In genomic region chr11:125373426-125374391, GRCh38 we compare ENCODE assay signal across 1 cellular context.
TF ChIP-seq lines count a peak whose summit lies in the region.

No MANE protein-coding gene starts in this region.

TF ChIP-seq in GM12878, 131 proteins besides CTCF, POLR2A, EP300 and RAD21 (continued from another document and continues in another):
- no peak for TF ChIP-seq BCL3 (IDR thresholded peaks at IDR 0.05; ENCODE audit: borderline replicate concordance, insufficient read depth, low read depth, low read length, poor library complexity, severe bottlenecking)
- no peak for TF ChIP-seq CHD1 (IDR thresholded peaks at IDR 0.05; ENCODE audit: low read depth, low read length)
- no peak for TF ChIP-seq BHLHE40 (IDR thresholded peaks at IDR 0.05; ENCODE audit: borderline replicate concordance in 1 of 2, low read depth in 2 of 2, low read length in 1 of 2)
- no peak for TF ChIP-seq TBL1XR1 (IDR thresholded peaks at IDR 0.05; ENCODE audit: low read depth, low read length)
- no peak for TF ChIP-seq FOXM1 (IDR thresholded peaks at IDR 0.05; ENCODE audit: low read depth, low read length)
- TF ChIP-seq POU2F2 (IDR thresholded peaks at IDR 0.05; ENCODE audit: borderline replicate concordance, low read depth, low read length) = no peak
- TF ChIP-seq, protein P1, sequence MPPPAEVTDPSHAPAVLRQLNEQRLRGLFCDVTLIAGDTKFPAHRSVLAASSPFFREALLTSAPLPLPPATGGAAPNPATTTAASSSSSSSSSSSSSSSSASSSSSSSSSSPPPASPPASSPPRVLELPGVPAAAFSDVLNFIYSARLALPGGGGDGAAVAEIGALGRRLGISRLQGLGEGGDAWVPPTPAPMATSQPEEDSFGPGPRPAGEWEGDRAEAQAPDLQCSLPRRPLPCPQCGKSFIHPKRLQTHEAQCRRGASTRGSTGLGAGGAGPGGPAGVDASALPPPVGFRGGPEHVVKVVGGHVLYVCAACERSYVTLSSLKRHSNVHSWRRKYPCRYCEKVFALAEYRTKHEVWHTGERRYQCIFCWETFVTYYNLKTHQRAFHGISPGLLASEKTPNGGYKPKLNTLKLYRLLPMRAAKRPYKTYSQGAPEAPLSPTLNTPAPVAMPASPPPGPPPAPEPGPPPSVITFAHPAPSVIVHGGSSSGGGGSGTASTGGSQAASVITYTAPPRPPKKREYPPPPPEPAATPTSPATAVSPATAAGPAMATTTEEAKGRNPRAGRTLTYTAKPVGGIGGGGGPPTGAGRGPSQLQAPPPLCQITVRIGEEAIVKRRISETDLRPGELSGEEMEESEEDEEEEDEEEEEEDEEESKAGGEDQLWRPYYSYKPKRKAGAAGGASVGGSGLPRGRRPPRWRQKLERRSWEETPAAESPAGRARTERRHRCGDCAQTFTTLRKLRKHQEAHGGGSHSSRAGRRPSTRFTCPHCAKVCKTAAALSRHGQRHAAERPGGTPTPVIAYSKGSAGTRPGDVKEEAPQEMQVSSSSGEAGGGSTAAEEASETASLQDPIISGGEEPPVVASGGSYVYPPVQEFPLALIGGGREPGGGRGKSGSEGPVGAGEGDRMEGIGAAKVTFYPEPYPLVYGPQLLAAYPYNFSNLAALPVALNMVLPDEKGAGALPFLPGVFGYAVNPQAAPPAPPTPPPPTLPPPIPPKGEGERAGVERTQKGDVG (CRISPR knock-in tag; IDR thresholded peaks at IDR 0.05) = no peak
- peak; percentile 47; the same call in 1 of the 2 replicates for TF ChIP-seq NBN (IDR thresholded peaks at IDR 0.05)
- no peak for TF ChIP-seq NRF1 (conservative IDR thresholded peaks at IDR 0.05; ENCODE audit: low read depth, low read length)
- no peak for TF ChIP-seq SUZ12 (IDR thresholded peaks at IDR 0.05; ENCODE audit: unreplicated experiment)
- TF ChIP-seq PML (IDR thresholded peaks at IDR 0.05; ENCODE audit: low read length) = no peak
- TF ChIP-seq SMC3 (IDR thresholded peaks at IDR 0.05; ENCODE audit: borderline replicate concordance, low read length) = no peak
- TF ChIP-seq EZH2 (IDR thresholded peaks at IDR 0.05; ENCODE audit: borderline replicate concordance, control insufficient read depth, low read depth, low read length) = no peak
- TF ChIP-seq, protein P2, sequence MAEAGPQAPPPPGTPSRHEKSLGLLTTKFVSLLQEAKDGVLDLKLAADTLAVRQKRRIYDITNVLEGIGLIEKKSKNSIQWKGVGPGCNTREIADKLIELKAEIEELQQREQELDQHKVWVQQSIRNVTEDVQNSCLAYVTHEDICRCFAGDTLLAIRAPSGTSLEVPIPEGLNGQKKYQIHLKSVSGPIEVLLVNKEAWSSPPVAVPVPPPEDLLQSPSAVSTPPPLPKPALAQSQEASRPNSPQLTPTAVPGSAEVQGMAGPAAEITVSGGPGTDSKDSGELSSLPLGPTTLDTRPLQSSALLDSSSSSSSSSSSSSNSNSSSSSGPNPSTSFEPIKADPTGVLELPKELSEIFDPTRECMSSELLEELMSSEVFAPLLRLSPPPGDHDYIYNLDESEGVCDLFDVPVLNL (IDR thresholded peaks at IDR 0.05; ENCODE audit: low read depth, low read length) = no peak
- TF ChIP-seq ZBTB11 (CRISPR knock-in tag; IDR thresholded peaks at IDR 0.05) = no peak
- no peak for TF ChIP-seq CEBPB (IDR thresholded peaks at IDR 0.05; ENCODE audit: borderline replicate concordance in 1 of 2, low read depth in 2 of 2, low read length in 2 of 2)
- TF ChIP-seq, protein P3, sequence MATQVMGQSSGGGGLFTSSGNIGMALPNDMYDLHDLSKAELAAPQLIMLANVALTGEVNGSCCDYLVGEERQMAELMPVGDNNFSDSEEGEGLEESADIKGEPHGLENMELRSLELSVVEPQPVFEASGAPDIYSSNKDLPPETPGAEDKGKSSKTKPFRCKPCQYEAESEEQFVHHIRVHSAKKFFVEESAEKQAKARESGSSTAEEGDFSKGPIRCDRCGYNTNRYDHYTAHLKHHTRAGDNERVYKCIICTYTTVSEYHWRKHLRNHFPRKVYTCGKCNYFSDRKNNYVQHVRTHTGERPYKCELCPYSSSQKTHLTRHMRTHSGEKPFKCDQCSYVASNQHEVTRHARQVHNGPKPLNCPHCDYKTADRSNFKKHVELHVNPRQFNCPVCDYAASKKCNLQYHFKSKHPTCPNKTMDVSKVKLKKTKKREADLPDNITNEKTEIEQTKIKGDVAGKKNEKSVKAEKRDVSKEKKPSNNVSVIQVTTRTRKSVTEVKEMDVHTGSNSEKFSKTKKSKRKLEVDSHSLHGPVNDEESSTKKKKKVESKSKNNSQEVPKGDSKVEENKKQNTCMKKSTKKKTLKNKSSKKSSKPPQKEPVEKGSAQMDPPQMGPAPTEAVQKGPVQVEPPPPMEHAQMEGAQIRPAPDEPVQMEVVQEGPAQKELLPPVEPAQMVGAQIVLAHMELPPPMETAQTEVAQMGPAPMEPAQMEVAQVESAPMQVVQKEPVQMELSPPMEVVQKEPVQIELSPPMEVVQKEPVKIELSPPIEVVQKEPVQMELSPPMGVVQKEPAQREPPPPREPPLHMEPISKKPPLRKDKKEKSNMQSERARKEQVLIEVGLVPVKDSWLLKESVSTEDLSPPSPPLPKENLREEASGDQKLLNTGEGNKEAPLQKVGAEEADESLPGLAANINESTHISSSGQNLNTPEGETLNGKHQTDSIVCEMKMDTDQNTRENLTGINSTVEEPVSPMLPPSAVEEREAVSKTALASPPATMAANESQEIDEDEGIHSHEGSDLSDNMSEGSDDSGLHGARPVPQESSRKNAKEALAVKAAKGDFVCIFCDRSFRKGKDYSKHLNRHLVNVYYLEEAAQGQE (IDR thresholded peaks at IDR 0.05; ENCODE audit: low read depth, low read length) = no peak
- no peak for TF ChIP-seq CREM (IDR thresholded peaks at IDR 0.05; ENCODE audit: low read depth)
- no peak for TF ChIP-seq JUNB (IDR thresholded peaks at IDR 0.05)
- TF ChIP-seq ESRRA (IDR thresholded peaks at IDR 0.05; ENCODE audit: low read length) = no peak
- peak; percentile 100 for TF ChIP-seq GATAD2B (conservative IDR thresholded peaks at IDR 0.05; ENCODE audit: low read depth)
- TF ChIP-seq ATF2 (IDR thresholded peaks at IDR 0.05; ENCODE audit: low read length) = no peak; the same call in 1 of the 2 replicates
- no peak for TF ChIP-seq MXI1 (IDR thresholded peaks at IDR 0.05; ENCODE audit: low read depth, low read length)
- TF ChIP-seq, protein P4, sequence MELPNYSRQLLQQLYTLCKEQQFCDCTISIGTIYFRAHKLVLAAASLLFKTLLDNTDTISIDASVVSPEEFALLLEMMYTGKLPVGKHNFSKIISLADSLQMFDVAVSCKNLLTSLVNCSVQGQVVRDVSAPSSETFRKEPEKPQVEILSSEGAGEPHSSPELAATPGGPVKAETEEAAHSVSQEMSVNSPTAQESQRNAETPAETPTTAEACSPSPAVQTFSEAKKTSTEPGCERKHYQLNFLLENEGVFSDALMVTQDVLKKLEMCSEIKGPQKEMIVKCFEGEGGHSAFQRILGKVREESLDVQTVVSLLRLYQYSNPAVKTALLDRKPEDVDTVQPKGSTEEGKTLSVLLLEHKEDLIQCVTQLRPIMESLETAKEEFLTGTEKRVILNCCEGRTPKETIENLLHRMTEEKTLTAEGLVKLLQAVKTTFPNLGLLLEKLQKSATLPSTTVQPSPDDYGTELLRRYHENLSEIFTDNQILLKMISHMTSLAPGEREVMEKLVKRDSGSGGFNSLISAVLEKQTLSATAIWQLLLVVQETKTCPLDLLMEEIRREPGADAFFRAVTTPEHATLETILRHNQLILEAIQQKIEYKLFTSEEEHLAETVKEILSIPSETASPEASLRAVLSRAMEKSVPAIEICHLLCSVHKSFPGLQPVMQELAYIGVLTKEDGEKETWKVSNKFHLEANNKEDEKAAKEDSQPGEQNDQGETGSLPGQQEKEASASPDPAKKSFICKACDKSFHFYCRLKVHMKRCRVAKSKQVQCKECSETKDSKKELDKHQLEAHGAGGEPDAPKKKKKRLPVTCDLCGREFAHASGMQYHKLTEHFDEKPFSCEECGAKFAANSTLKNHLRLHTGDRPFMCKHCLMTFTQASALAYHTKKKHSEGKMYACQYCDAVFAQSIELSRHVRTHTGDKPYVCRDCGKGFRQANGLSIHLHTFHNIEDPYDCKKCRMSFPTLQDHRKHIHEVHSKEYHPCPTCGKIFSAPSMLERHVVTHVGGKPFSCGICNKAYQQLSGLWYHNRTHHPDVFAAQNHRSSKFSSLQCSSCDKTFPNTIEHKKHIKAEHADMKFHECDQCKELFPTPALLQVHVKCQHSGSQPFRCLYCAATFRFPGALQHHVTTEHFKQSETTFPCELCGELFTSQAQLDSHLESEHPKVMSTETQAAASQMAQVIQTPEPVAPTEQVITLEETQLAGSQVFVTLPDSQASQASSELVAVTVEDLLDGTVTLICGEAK (IDR thresholded peaks at IDR 0.05; ENCODE audit: borderline replicate concordance) = no peak
- TF ChIP-seq HCFC1 (IDR thresholded peaks at IDR 0.05; ENCODE audit: low read length) = no peak
- TF ChIP-seq NR2C1 (IDR thresholded peaks at IDR 0.05) = no peak
- no peak for TF ChIP-seq SIN3A (IDR thresholded peaks at IDR 0.05; ENCODE audit: low read depth, low read length)
- no peak for TF ChIP-seq SUPT20H (IDR thresholded peaks at IDR 0.05; ENCODE audit: borderline replicate concordance, control insufficient read depth, low read depth, low read length)
- TF ChIP-seq MEF2B (IDR thresholded peaks at IDR 0.05; ENCODE audit: partially characterized antibody, poor library complexity, severe bottlenecking) = peak; percentile 100
- no peak for TF ChIP-seq RELA (IDR thresholded peaks at IDR 0.05; ENCODE audit: borderline replicate concordance, partially characterized antibody)
- no peak for TF ChIP-seq YY1 (IDR thresholded peaks at IDR 0.05; ENCODE audit: low read depth, low read length)
- TF ChIP-seq RB1 (IDR thresholded peaks at IDR 0.05; ENCODE audit: borderline replicate concordance) = no peak
- TF ChIP-seq, protein P5, sequence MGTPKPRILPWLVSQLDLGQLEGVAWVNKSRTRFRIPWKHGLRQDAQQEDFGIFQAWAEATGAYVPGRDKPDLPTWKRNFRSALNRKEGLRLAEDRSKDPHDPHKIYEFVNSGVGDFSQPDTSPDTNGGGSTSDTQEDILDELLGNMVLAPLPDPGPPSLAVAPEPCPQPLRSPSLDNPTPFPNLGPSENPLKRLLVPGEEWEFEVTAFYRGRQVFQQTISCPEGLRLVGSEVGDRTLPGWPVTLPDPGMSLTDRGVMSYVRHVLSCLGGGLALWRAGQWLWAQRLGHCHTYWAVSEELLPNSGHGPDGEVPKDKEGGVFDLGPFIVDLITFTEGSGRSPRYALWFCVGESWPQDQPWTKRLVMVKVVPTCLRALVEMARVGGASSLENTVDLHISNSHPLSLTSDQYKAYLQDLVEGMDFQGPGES (IDR thresholded peaks at IDR 0.05) = no peak
- no peak for TF ChIP-seq MTA3 (IDR thresholded peaks at IDR 0.05; ENCODE audit: borderline replicate concordance, low read length)
- TF ChIP-seq, protein P6, sequence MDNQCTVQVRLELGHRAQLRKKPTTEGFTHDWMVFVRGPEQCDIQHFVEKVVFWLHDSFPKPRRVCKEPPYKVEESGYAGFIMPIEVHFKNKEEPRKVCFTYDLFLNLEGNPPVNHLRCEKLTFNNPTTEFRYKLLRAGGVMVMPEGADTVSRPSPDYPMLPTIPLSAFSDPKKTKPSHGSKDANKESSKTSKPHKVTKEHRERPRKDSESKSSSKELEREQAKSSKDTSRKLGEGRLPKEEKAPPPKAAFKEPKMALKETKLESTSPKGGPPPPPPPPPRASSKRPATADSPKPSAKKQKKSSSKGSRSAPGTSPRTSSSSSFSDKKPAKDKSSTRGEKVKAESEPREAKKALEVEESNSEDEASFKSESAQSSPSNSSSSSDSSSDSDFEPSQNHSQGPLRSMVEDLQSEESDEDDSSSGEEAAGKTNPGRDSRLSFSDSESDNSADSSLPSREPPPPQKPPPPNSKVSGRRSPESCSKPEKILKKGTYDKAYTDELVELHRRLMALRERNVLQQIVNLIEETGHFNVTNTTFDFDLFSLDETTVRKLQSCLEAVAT (IDR thresholded peaks at IDR 0.05) = peak; percentile 73; the same call in 1 of the 2 replicates
- no peak for TF ChIP-seq PAX5 (IDR thresholded peaks at IDR 0.05; ENCODE audit: borderline replicate concordance, low read depth, low read length)
- peak in 1 of 2 experiments; percentile 34; a peak in 2 of 4 replicates for TF ChIP-seq IKZF2 (IDR thresholded peaks at IDR 0.05)
- no peak for TF ChIP-seq RBBP5 (conservative IDR thresholded peaks at IDR 0.05)
- no peak for TF ChIP-seq MYC (IDR thresholded peaks at IDR 0.05; ENCODE audit: insufficient read depth, insufficient read length, insufficient replicate concordance, low read length, severe bottlenecking)
- no peak for TF ChIP-seq BCL11A (IDR thresholded peaks at IDR 0.05; ENCODE audit: low read depth, low read length)
- TF ChIP-seq HDGF (IDR thresholded peaks at IDR 0.05) = no peak
